In the genomic region with DNA sequence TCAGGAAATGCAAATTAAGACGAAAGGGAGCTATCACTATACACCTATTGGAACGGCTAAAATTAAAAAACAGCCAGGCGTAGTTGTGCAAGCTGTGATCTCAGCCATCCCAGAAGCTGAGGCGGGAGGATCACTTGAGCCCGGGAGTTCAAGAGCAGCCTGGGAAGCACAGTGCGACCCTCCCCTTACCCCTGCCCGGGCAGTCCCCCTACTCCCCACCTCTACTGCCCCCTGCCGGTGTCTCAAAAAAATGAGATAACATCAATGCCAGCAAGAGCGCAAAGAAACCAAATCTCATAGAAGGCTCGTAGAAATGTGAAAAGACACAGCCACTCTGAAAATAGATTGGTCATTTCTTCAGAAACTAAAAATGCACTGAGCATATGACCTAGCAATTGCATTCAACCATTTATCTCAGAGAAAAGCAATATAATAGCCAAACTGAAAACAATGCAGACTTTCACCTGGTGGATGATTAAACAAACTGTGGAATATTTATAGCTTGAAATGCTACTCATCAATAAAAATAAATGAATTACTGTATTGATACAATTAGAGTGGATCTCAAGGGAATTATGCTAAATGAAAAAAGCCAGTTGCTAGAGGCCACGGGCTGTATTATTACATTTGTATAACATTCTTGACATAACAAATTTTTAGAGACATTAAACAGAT, we compare ENCODE assay signal across 10 cellular contexts. TPM values are rescaled to one million over a fixed set of nuclear protein-coding genes. Genes with fewer than 3 reads are reported as not detected.
A peak's percentile ranks its signal among the peaks of the same experiment; 100 is the strongest.
DNase-seq lines count a peak whose midpoint lies in the region; TF ChIP-seq lines count a peak whose summit lies in the region.
"Had no signal": no experiment of that assay in that cellular context is flagged by ENCODE, and none has a peak within 500 bp of the region (broad histone marks: within the 10 kb centered on the region; RNA-seq: fewer than 3 reads in every experiment).

No MANE protein-coding gene starts in this region.

- H3K27ac ChIP-seq in HUES6 (ENCODE audit: low read depth, low read length) (no peak overlapping the region), mesenchymal stem cell (ENCODE audit: low read length, poor library complexity, severe bottlenecking) (no peak overlapping the region)

- no peak overlapping the region for H4K91ac ChIP-seq in mesenchymal stem cell (ENCODE audit: low read length)

- H3K18ac ChIP-seq in mesenchymal stem cell (ENCODE audit: low read depth in 1 of 2, low read length in 2 of 2), result no peak overlapping the region

- H3K4me3 ChIP-seq in HUES6 (ENCODE audit: low read depth, low read length), result peak overlapping the region; percentile 63
- 0 out of 2 replicates have a peak overlapping the region, but pooled peaks have one; percentile 4 for H3K4me3 ChIP-seq in WI38 (ENCODE audit: low read depth, low read length)
- H3K4me3 ChIP-seq in mesenchymal stem cell (ENCODE audit: insufficient read depth in 1 of 2, low read depth in 1 of 2, low read length in 2 of 2), result peak overlapping the region in 1 of 2 experiments; percentile 10

- H3K4me1 ChIP-seq in HUES6 (ENCODE audit: control insufficient read depth, insufficient read depth, low read length) (peaks cover 6% of the 10 kb centered on the region; the same call in 1 of the 2 replicates), mesenchymal stem cell (ENCODE audit: control insufficient read depth, insufficient read depth, low read depth, low read length) (peaks cover 16% of the 10 kb centered on the region)

- peak; percentile 13 for DNase-seq in NCI-H1105 treated with DMSO at 0.1 percent for 48 hours (lab: John Stamatoyannopoulos, UW)
- no peak for DNase-seq in NCI-H1105 (lab: John Stamatoyannopoulos, UW)
- no peak for DNase-seq in mesenchymal stem cell
- DNase-seq in H4 (ENCODE audit: low spot score), result no peak
- DNase-seq in globus pallidus (ENCODE audit: low spot score), result no peak
- no peak for DNase-seq in G401 (ENCODE audit: low spot score)
- DNase-seq: NCI-H2029 had no signal

- H2BK5ac ChIP-seq in mesenchymal stem cell (ENCODE audit: low read depth, low read length, poor library complexity, severe bottlenecking), result no peak overlapping the region

- in situ Hi-C loops in G401 (cut with HindIII; ENCODE audit: low sequenced_read_pairs), result no loop called here

- WGBS in mesenchymal stem cell, result 19% methylated on average over 10 of the region's 11 CpGs

- no peak overlapping the region for H3K4me2 ChIP-seq in mesenchymal stem cell (ENCODE audit: low read length, poor library complexity, severe bottlenecking)

- no peak overlapping the region for H2BK120ac ChIP-seq in mesenchymal stem cell (ENCODE audit: low read depth, low read length)

- H3K14ac ChIP-seq in mesenchymal stem cell (ENCODE audit: low read length in 2 of 2), result no peak overlapping the region

- H3K9me3 ChIP-seq in HUES6 (ENCODE audit: control insufficient read depth, insufficient read depth, low read depth, low read length) (no peaks in the 10 kb centered on the region), mesenchymal stem cell (ENCODE audit: control insufficient read depth, low read length) (no peaks in the 10 kb centered on the region)

- no peak overlapping the region for H4K8ac ChIP-seq in mesenchymal stem cell (ENCODE audit: low read length)

- no peak overlapping the region for H2BK15ac ChIP-seq in mesenchymal stem cell (ENCODE audit: low read depth, poor library complexity, severe bottlenecking)

- H2AK5ac ChIP-seq in mesenchymal stem cell (ENCODE audit: low read length, severe bottlenecking), result no peak overlapping the region

- H3K79me1 ChIP-seq in mesenchymal stem cell (replicated peaks; ENCODE audit: low read length, poor library complexity, severe bottlenecking), result no peaks in the 10 kb centered on the region

- no peak overlapping the region for H3K4ac ChIP-seq in mesenchymal stem cell (ENCODE audit: low read depth in 1 of 2, low read length in 2 of 2)

- no peak overlapping the region for H2BK12ac ChIP-seq in mesenchymal stem cell (ENCODE audit: low read length in 2 of 2)

- peaks cover 38% of the 10 kb centered on the region for H3K27me3 ChIP-seq in HUES6 (ENCODE audit: control insufficient read depth, insufficient read depth, low read length)
- H3K27me3 ChIP-seq in mesenchymal stem cell (ENCODE audit: control insufficient read depth in 1 of 2, insufficient read depth in 1 of 2, low read length in 2 of 2), result peaks cover 5 to 16% of the 10 kb centered on the region in 2 experiments

- TF ChIP-seq CTCF in WI38 (IDR thresholded peaks at IDR 0.05; ENCODE audit: low read depth, low read length), result peak; percentile 45

- H3K36me3 ChIP-seq in HUES6 (ENCODE audit: control insufficient read depth, insufficient read depth, low read length), result no peaks in the 10 kb centered on the region
- no peaks in the 10 kb centered on the region for H3K36me3 ChIP-seq in mesenchymal stem cell (ENCODE audit: control insufficient read depth in 1 of 2, insufficient read depth in 2 of 2, low read depth in 1 of 2, low read length in 2 of 2)

- H3K23ac ChIP-seq in mesenchymal stem cell (ENCODE audit: low read length in 2 of 2), result no peak overlapping the region

- peak overlapping the region; percentile 68 for H2AFZ ChIP-seq in mesenchymal stem cell (ENCODE audit: low read depth, low read length)

- H3K9ac ChIP-seq in HUES6 (ENCODE audit: low read length) (no peak overlapping the region), mesenchymal stem cell (ENCODE audit: low read length) (peak overlapping the region; percentile 25)

RNA-seq across cellular contexts. Expression of gene OR2V2, which starts 20.6 kb away (rescaled TPM):
- polyA plus RNA-seq in mesenchymal stem cell (2013, experiment 1 of 2), result not detected
- not detected for polyA plus RNA-seq in mesenchymal stem cell (2013, experiment 2 of 2)
- not detected in 2 replicates for total RNA-seq in H4 (2014; rRNA removed; shearing (Covaris generic))
- not detected in 2 replicates for total RNA-seq in G401 (2014; rRNA removed; shearing (Covaris generic))
- total RNA-seq: CD4-positive, CD25-positive, alpha-beta regulatory T cell had no signal
- polyA plus RNA-seq: CD4-positive, CD25-positive, alpha-beta regulatory T cell had no signal

RNA-seq across cellular contexts. Expression of gene OR2V1, which starts 37.0 kb away (rescaled TPM):
- not detected for polyA plus RNA-seq in mesenchymal stem cell (2013, experiment 1 of 2)
- not detected for polyA plus RNA-seq in mesenchymal stem cell (2013, experiment 2 of 2)
- not detected in 2 replicates for total RNA-seq in H4 (2014; rRNA removed; shearing (Covaris generic))
- total RNA-seq in G401 (2014; rRNA removed; shearing (Covaris generic)), result not detected in 2 replicates
- total RNA-seq: CD4-positive, CD25-positive, alpha-beta regulatory T cell had no signal
- polyA plus RNA-seq: CD4-positive, CD25-positive, alpha-beta regulatory T cell had no signal

RNA-seq across cellular contexts. Expression of gene TRIM7, which starts 37.0 kb away (rescaled TPM):
- 1.8 TPM for polyA plus RNA-seq in mesenchymal stem cell (2013, experiment 1 of 2)
- polyA plus RNA-seq in mesenchymal stem cell (2013, experiment 2 of 2), result 1.4 TPM
- total RNA-seq in H4 (2014; rRNA removed; shearing (Covaris generic)), result 0.10 and 0.27 TPM in 2 replicates
- 3.9 and 5.1 TPM in 2 replicates for total RNA-seq in G401 (2014; rRNA removed; shearing (Covaris generic))

RNA-seq across cellular contexts. Expression of gene TRIM41, which starts 55.1 kb away (rescaled TPM):
- polyA plus RNA-seq in mesenchymal stem cell (2013, experiment 1 of 2), result 19.1 TPM
- 19.0 TPM for polyA plus RNA-seq in mesenchymal stem cell (2013, experiment 2 of 2)
- total RNA-seq in H4 (2014; rRNA removed; shearing (Covaris generic)), result 10.5 and 12.0 TPM in 2 replicates
- 23.0 and 27.3 TPM in 2 replicates for total RNA-seq in G401 (2014; rRNA removed; shearing (Covaris generic))
